1 cellular context compared by ENCODE assay signal in the genomic region with DNA sequence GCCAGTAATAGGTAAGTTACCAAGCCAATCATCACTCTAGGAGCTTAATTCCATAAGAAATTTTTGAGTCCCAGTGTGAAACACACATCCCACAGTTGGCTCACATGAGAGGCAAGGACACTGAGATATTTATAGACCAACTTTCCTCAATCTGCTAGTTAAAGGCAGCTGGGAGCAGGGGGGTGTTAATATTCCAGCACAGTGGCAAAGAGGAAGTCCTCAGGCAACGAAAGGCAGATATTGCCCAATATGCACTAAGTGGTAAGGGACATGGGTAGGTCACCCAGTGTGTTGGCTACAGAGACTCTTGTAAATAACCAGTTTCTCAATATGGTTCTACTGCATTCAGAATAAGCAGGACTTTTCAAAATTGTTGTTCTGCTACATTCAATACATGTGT.
TF ChIP-seq lines count a peak whose summit lies in the region.

No MANE protein-coding gene starts in this region.

TF ChIP-seq in liver, 16 proteins besides CTCF, POLR2A, EP300 and RAD21 (continued from another document):
- TF ChIP-seq, protein P1, sequence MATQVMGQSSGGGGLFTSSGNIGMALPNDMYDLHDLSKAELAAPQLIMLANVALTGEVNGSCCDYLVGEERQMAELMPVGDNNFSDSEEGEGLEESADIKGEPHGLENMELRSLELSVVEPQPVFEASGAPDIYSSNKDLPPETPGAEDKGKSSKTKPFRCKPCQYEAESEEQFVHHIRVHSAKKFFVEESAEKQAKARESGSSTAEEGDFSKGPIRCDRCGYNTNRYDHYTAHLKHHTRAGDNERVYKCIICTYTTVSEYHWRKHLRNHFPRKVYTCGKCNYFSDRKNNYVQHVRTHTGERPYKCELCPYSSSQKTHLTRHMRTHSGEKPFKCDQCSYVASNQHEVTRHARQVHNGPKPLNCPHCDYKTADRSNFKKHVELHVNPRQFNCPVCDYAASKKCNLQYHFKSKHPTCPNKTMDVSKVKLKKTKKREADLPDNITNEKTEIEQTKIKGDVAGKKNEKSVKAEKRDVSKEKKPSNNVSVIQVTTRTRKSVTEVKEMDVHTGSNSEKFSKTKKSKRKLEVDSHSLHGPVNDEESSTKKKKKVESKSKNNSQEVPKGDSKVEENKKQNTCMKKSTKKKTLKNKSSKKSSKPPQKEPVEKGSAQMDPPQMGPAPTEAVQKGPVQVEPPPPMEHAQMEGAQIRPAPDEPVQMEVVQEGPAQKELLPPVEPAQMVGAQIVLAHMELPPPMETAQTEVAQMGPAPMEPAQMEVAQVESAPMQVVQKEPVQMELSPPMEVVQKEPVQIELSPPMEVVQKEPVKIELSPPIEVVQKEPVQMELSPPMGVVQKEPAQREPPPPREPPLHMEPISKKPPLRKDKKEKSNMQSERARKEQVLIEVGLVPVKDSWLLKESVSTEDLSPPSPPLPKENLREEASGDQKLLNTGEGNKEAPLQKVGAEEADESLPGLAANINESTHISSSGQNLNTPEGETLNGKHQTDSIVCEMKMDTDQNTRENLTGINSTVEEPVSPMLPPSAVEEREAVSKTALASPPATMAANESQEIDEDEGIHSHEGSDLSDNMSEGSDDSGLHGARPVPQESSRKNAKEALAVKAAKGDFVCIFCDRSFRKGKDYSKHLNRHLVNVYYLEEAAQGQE (IDR thresholded peaks at IDR 0.05): peak; percentile 46
- TF ChIP-seq JUND (IDR thresholded peaks at IDR 0.05) (peak in 1 of 2 donors; percentile 66), TAF1 (conservative IDR thresholded peaks at IDR 0.05) (no peak), ATF3 (IDR thresholded peaks at IDR 0.05) (peak; percentile 34), ZBTB33 (IDR thresholded peaks at IDR 0.05) (peak; percentile 59), HNF4G (IDR thresholded peaks at IDR 0.05) (peak; percentile 10), YY1 (IDR thresholded peaks at IDR 0.05) (peak; percentile 67), NR2F2 (IDR thresholded peaks at IDR 0.05) (peak; percentile 14), HNF4A (conservative IDR thresholded peaks at IDR 0.05) (peak; percentile 62 to 71), SP1 (IDR thresholded peaks at IDR 0.05) (peak; percentile 52), EGR1 (IDR thresholded peaks at IDR 0.05; ENCODE audit: low read depth in 2 of 2) (peak in 1 of 2 donors; percentile 52)
